ENCODE assay signal across 8 cellular contexts in the genomic region with DNA sequence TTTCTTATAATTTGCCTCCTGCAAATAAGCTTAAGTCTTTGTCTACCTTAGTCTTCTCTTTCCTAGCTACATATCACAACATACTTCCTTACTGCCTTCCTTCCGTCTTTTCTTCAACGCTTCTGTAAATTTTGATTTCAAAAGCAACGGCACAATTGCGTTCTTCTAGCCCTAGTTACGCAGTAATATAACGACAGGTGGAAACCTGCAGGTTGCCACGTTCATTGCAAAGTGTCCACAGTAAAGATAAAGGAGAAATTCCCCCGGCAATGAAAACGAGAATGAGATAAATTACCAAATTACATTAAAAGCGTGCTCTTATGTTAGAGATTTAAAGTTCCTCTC. TPM values are rescaled to one million over a fixed set of nuclear protein-coding genes. Genes with fewer than 3 reads are reported as not detected.
DNase-seq lines count a peak whose midpoint lies in the region; ATAC-seq and TF ChIP-seq lines count a peak whose summit lies in the region.

No MANE protein-coding gene starts in this region.

- TF ChIP-seq EP300 in stomach (IDR thresholded peaks at IDR 0.05) = no peak

- H3K4me3 ChIP-seq in ACC112 (ENCODE audit: low read depth, low read length) (peak overlapping the region; percentile 84), iPS-15b (ENCODE audit: low read depth, low read length) (peak overlapping the region; percentile 84), stomach (peak overlapping the region; percentile 84 to 95 (median 89))

- POLR2A ChIA-PET in activated CD8-positive, alpha-beta T cell treated with anti-CD3 and anti-CD28 coated beads for 36 hours (lab: Charles Lee) = interaction anchor here (1.3 to 1.5 kb wide), 2 partner anchors 8 to 20 kb away, joined by 3 read pairs; no protein-coding TSS in a partner anchor

- in situ Hi-C loops in GM13977 (cut with MboI; ENCODE audit: low pct_unique_long_range_greater_than_20kb, low sequenced_read_pairs, unreplicated experiment) = no loop called here

- intact Hi-C loops in activated CD8-positive, alpha-beta T cell treated with anti-CD3 and anti-CD28 coated beads for 36 hours (cut with micrococcal nuclease) = no loop called here
- intact Hi-C loops in stomach (cut with DNase I; ENCODE audit: low total_unique reads) = no loop called here

- H3K27ac ChIP-seq in ACC112 (ENCODE audit: low read depth, low read length) (peak overlapping the region; percentile 88), stomach (peak overlapping the region; percentile 95 to 100 (median 97))

- H2AFZ ChIP-seq in ACC112 (ENCODE audit: low read length, unreplicated experiment) = peak overlapping the region; percentile 62

- H3K27me3 ChIP-seq in ACC112 (ENCODE audit: insufficient read depth, low read length) (no peaks in the 10 kb centered on the region), iPS-15b (ENCODE audit: control insufficient read depth, insufficient read depth, low read length) (no peaks in the 10 kb centered on the region), stomach (no peaks in the 10 kb centered on the region)

- H3K9me3 ChIP-seq in iPS-15b (ENCODE audit: control insufficient read depth, insufficient read depth, low read length) (no peaks in the 10 kb centered on the region), stomach (peaks cover 6 to 11% (median 8%) of the 10 kb centered on the region in 4 donors)

- H3K36me3 ChIP-seq in ACC112 (ENCODE audit: insufficient read depth, low read length) = peaks cover 21% of the 10 kb centered on the region
- peaks cover 16% of the 10 kb centered on the region for H3K36me3 ChIP-seq in iPS-15b (ENCODE audit: control insufficient read depth, insufficient read depth, low read length)
- peaks cover 12 to 40% (median 28%) of the 10 kb centered on the region in 4 donors for H3K36me3 ChIP-seq in stomach

- H3K36me3 Mint-ChIP-seq in activated CD8-positive, alpha-beta T cell treated with anti-CD3 and anti-CD28 coated beads for 36 hours (ENCODE audit: low read depth) = peaks cover 44% of the 10 kb centered on the region

- peak overlapping the region; percentile 90 for H3K4me3 Mint-ChIP-seq in activated CD8-positive, alpha-beta T cell treated with anti-CD3 and anti-CD28 coated beads for 36 hours

- no peak for DNase-seq in activated CD8-positive, alpha-beta T cell treated with anti-CD3 and anti-CD28 coated beads for 36 hours
- DNase-seq in stomach (no peak), nucleus accumbens (lab: John Stamatoyannopoulos, UW) (no peak), GM13977 (ENCODE audit: low spot score) (no peak)

- no peaks in the 10 kb centered on the region for H3K27me3 Mint-ChIP-seq in activated CD8-positive, alpha-beta T cell treated with anti-CD3 and anti-CD28 coated beads for 36 hours

- peak overlapping the region; percentile 47 for H3K9ac ChIP-seq in iPS-15b (ENCODE audit: low read depth, low read length)

- WGBS in stomach, 5 donors = 0 to 2% (median 1%) methylated on average over 10 of the region's 10 CpGs

- H3K4me1 ChIP-seq in ACC112 (ENCODE audit: control insufficient read depth, insufficient read depth, low read length, unreplicated experiment) = peaks cover 16% of the 10 kb centered on the region
- H3K4me1 ChIP-seq in iPS-15b (ENCODE audit: control insufficient read depth, insufficient read depth, low read length) = no peaks in the 10 kb centered on the region
- peaks cover 24 to 39% (median 34%) of the 10 kb centered on the region in 4 donors for H3K4me1 ChIP-seq in stomach

- H3K79me2 ChIP-seq in ACC112 (ENCODE audit: control insufficient read depth, insufficient read depth, low read length, unreplicated experiment) = peaks cover 50% of the 10 kb centered on the region

- peak; percentile 11 for ATAC-seq in GM19023 (IDR thresholded peaks at IDR 0.05; ENCODE audit: unreplicated experiment)
- peak; percentile 17 for ATAC-seq in HG03439 (IDR thresholded peaks at IDR 0.05; ENCODE audit: unreplicated experiment)
- peak; percentile 6 for ATAC-seq in activated CD8-positive, alpha-beta T cell treated with anti-CD3 and anti-CD28 coated beads for 36 hours

- peak overlapping the region; percentile 94 for H3K27ac Mint-ChIP-seq in activated CD8-positive, alpha-beta T cell treated with anti-CD3 and anti-CD28 coated beads for 36 hours

- TF ChIP-seq POLR2A in stomach (IDR thresholded peaks at IDR 0.05) = no peak

- CTCF ChIA-PET in activated CD8-positive, alpha-beta T cell treated with anti-CD3 and anti-CD28 coated beads for 36 hours (lab: Charles Lee) = no interaction called here

- H3K4me1 Mint-ChIP-seq in activated CD8-positive, alpha-beta T cell treated with anti-CD3 and anti-CD28 coated beads for 36 hours (ENCODE audit: low read depth) = peaks cover 30% of the 10 kb centered on the region

- TF ChIP-seq CTCF in activated CD8-positive, alpha-beta T cell treated with anti-CD3 and anti-CD28 coated beads for 36 hours (IDR thresholded peaks at IDR 0.05) = no peak
- TF ChIP-seq CTCF in stomach (IDR thresholded peaks at IDR 0.05) (no peak), GM13977 (IDR thresholded peaks at IDR 0.05; ENCODE audit: extremely low read depth, insufficient read depth, missing control alignments) (no peak)

- peaks cover 9% of the 10 kb centered on the region for H3K9me3 Mint-ChIP-seq in activated CD8-positive, alpha-beta T cell treated with anti-CD3 and anti-CD28 coated beads for 36 hours

RNA-seq across cellular contexts. Expression of a gene that starts 0.5 kb away (rescaled TPM):
- 100 to 1,000 TPM; 103 to 119 TPM for total RNA-seq in activated CD8-positive, alpha-beta T cell treated with anti-CD3 and anti-CD28 coated beads for 36 hours
- total RNA-seq in stomach = 10 to 100 TPM in 4 of 5 donors, 1 to 10 TPM in 1; 9.3 to 93.1 (median 35.5) TPM
- polyA plus RNA-seq in stomach = 10 to 100 TPM; 42.9 to 67.4 (median 55.0) TPM
